10 cellular contexts compared by ENCODE assay signal in the genomic region with DNA sequence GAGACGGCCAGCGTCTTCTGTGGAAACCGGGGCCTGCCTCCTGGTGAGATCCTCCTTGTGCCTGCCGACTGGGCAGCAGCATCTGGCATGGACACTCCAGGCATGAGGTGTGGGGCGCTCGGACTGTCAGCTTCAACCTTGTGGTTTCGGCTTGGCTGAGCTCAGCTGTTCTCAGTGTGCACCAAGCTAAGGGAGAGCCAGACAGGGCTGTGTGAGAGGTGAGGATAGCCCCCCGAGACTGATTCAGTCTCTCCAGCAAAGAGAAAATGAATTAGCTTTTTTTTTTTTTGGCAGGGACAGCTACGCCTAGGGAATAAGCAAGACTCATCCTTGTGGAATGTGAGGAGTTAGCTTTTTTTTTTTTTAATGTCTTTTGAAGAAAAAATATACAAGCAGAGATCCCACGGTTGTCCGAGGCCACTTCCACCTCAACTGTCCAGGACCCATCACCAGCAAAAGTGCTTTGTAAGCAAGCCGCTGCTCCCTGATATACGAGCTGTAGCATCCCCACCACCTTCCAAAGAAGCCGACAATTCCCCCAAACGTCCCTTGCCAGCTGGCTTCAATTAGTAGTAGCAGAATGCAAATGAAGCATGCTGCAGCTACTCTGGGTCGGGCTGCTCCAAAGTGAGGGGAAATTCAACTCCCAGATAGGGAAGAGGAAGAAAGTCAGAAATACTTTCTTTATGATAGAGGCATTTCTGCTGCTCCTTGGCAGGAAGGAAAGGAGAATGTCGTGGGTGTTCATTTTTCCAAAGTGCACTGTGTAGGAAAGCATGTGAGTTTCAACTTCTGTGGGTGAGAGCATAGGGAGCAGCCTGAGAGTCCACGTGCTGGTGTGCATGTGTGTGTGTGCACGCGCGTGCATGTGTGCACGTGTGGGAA. TPM values are rescaled to one million over a fixed set of nuclear protein-coding genes. Genes with fewer than 3 reads are reported as not detected.
A peak's percentile ranks its signal among the peaks of the same experiment; 100 is the strongest.
DNase-seq lines count a peak whose midpoint lies in the region; ATAC-seq and TF ChIP-seq lines count a peak whose summit lies in the region.
"Had no signal": no experiment of that assay in that cellular context is flagged by ENCODE, and none has a peak within 500 bp of the region (broad histone marks: within the 10 kb centered on the region; RNA-seq: fewer than 3 reads in every experiment).

No MANE protein-coding gene starts in this region.

- no peak for ATAC-seq in GM21381 (IDR thresholded peaks at IDR 0.05; ENCODE audit: unreplicated experiment)
- no peak for ATAC-seq in HG02981 (IDR thresholded peaks at IDR 0.05; ENCODE audit: unreplicated experiment)
- ATAC-seq in HG03159 (IDR thresholded peaks at IDR 0.05; ENCODE audit: unreplicated experiment) = no peak
- ATAC-seq: stimulated activated naive CD8-positive, alpha-beta T cell treated with anti-CD3 and anti-CD28 coated beads, Interleukin-15, Interleukin-2, amounts not matched to agents 100 U/mL and 50 U/mL, for 24 hours had no signal

- peak overlapping the region; percentile 61 for H3K9ac ChIP-seq in SK-N-MC (ENCODE audit: insufficient read length)

- H3K27ac ChIP-seq in SK-N-MC = peak overlapping the region; percentile 95

- DNase-seq in EL (peak; percentile 85), SK-N-MC (ENCODE audit: low read depth, low spot score) (peak; percentile 66), fibroblast of villous mesenchyme (ENCODE audit: low read depth) (peak; percentile 70), renal cortical epithelial cell (ENCODE audit: low read depth) (peak; percentile 70), CD1c-positive myeloid dendritic cell (ENCODE audit: extremely low spot score) (no peak)
- DNase-seq: activated naive CD4-positive, alpha-beta T cell treated with anti-CD3 and anti-CD28 coated beads, Interleukin-2, amount 50 U/mL, for 16 hours; stimulated activated naive CD8-positive, alpha-beta T cell treated with anti-CD3 and anti-CD28 coated beads, Interleukin-15, Interleukin-2, amounts not matched to agents 100 U/mL and 50 U/mL, for 24 hours had no signal

- no peaks in the 10 kb centered on the region for H3K9me3 ChIP-seq in SK-N-MC (ENCODE audit: low read depth, low read length)

- TF ChIP-seq CTCF in fibroblast of villous mesenchyme (IDR thresholded peaks at IDR 0.05; ENCODE audit: insufficient read depth, low read depth, low read length) = no peak

- H3K4me3 ChIP-seq in SK-N-MC (peak overlapping the region; percentile 69), fibroblast of villous mesenchyme (ENCODE audit: low read depth, low read length) (peak overlapping the region; percentile 32)

- H3K36me3 ChIP-seq in SK-N-MC (ENCODE audit: insufficient read depth, low read length) = no peaks in the 10 kb centered on the region

RNA-seq across cellular contexts. Expression of a gene that starts 9.8 kb away (rescaled TPM):
- 194 and 284 TPM in 2 replicates for total RNA-seq in fibroblast of villous mesenchyme
- total RNA-seq in renal cortical epithelial cell = 15.3 and 20.7 TPM in 2 replicates

RNA-seq across cellular contexts. Expression of a gene that starts 51.2 kb away (rescaled TPM):
- total RNA-seq in fibroblast of villous mesenchyme = under 0.01 and 0.43 TPM in 2 replicates
- total RNA-seq in renal cortical epithelial cell = 3.6 and 9.7 TPM in 2 replicates
